ENCODE assay signal across 25 cellular contexts in genomic region chr11:105224859-105225258, GRCh38.
"Had no signal": no experiment of that assay in that cellular context is flagged by ENCODE, and none has a peak within 500 bp of the region (broad histone marks: within the 10 kb centered on the region; RNA-seq: fewer than 3 reads in every experiment).

No MANE protein-coding gene starts in this region.

- H3K36me3 ChIP-seq: esophagus muscularis mucosa, gastrocnemius medialis, heart left ventricle, lower lobe of right lung, prostate gland, right atrium auricular region, thyroid gland, vagina had no signal

- H3K27me3 ChIP-seq: esophagus muscularis mucosa, gastrocnemius medialis, heart left ventricle, hepatocyte, right atrium auricular region, thyroid gland, vagina had no signal

- H3K4me3 ChIP-seq: dorsolateral prefrontal cortex, esophagus muscularis mucosa, gastrocnemius medialis, heart left ventricle, hepatocyte, lower lobe of right lung, prostate gland, right atrium auricular region, smooth muscle cell, thyroid gland, vagina had no signal

- H3K4me1 ChIP-seq: esophagus muscularis mucosa, gastrocnemius medialis, lower lobe of right lung, prostate gland, right atrium auricular region, vagina had no signal

- H3K27ac ChIP-seq: dorsolateral prefrontal cortex, esophagus muscularis mucosa, gastrocnemius medialis, heart left ventricle, hepatocyte, lower lobe of right lung, prostate gland, right atrium auricular region, thyroid gland, vagina had no signal

- DNase-seq: dorsolateral prefrontal cortex; effector CD4-positive, alpha-beta T cell; gastrocnemius medialis; heart left ventricle; islet precursor cell; left ventricle myocardium superior; lower lobe of right lung; naive thymus-derived CD8-positive, alpha-beta T cell; nephron progenitor cell; nucleus accumbens; stimulated activated CD4-positive, alpha-beta T cell treated with anti-CD3 and anti-CD28 coated beads, Interleukin-12 subunit alpha, Interleukin-12 subunit beta, amount 100 ng/mL, for 4 hours; stimulated activated CD4-positive, alpha-beta T cell treated with anti-CD3 and anti-CD28 coated beads, Interleukin-1b, Interleukin-23, amount 100 ng/mL, for 48 hours; stimulated activated CD4-positive, alpha-beta T cell treated with anti-CD3 and anti-CD28 coated beads, Interleukin-4, amount 100 ng/mL, for 1 hour; stimulated activated CD8-positive, alpha-beta memory T cell treated with anti-CD3 and anti-CD28 coated beads, Interleukin-4, amount 100 ng/mL, for 48 hours; stimulated activated naive CD4-positive, alpha-beta T cell; stimulated activated naive CD8-positive, alpha-beta T cell treated with anti-CD3 and anti-CD28 coated beads, Interleukin-15, amount 100 ng/mL, for 72 hours; trophoblast cell had no signal

- H3K4me2 ChIP-seq: hepatocyte, smooth muscle cell had no signal

- H2AFZ ChIP-seq: hepatocyte had no signal

- H3K9me3 ChIP-seq: esophagus muscularis mucosa, gastrocnemius medialis, heart left ventricle, lower lobe of right lung, prostate gland, right atrium auricular region, thyroid gland, vagina had no signal

- H3K79me2 ChIP-seq: hepatocyte had no signal

- ATAC-seq: gastrocnemius medialis; heart left ventricle; lower lobe of right lung; naive thymus-derived CD8-positive, alpha-beta T cell; sciatic nerve; stimulated activated naive CD8-positive, alpha-beta T cell treated with anti-CD3 and anti-CD28 coated beads, Interleukin-15, amount 100 ng/mL, for 72 hours had no signal
